In the genomic region with DNA sequence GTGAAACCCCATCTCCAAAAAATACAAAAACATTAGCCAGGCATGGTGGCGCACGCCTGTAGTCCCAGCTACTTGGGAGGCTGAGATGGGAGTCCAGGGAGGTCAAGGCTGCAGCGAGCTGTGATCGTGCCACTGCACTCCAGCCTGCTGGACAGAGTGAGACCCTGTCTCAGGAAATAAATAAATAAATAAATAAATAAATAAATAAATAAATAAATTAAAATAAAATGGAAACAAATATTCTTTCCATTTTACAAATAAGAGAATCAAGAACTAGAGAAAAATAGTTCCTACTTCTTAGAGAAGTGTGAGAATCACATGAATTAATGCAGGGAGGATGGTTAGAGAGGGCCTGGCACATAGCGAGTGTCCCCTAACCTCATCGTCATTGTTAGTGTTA, we compare ENCODE assay signal across 30 cellular contexts.
"Had no signal": no experiment of that assay in that cellular context is flagged by ENCODE, and none has a peak within 500 bp of the region (broad histone marks: within the 10 kb centered on the region; RNA-seq: fewer than 3 reads in every experiment).

No MANE protein-coding gene starts in this region.

- ATAC-seq: natural killer cell treated with Interleukin-12 subunit alpha and Interleukin-12 subunit beta and Interleukin-15 and Interleukin-18, amount 100 ng/mL, for 72 hours; psoas muscle; right cardiac atrium; right lobe of liver; stimulated activated effector memory CD8-positive, alpha-beta T cell treated with anti-CD3 and anti-CD28 coated beads, Interleukin-12 subunit alpha, Interleukin-12 subunit beta, amount 100 ng/mL, for 72 hours; stimulated activated naive B cell treated with anti-CD40 and anti-IgM and Interleukin-4, amounts not matched to agents 10 μg/mL and 1 μg/mL and 100 μg/mL, for 72 hours had no signal

- H3K4me3 Mint-ChIP-seq: natural killer cell treated with Interleukin-12 subunit alpha and Interleukin-12 subunit beta and Interleukin-15 and Interleukin-18, amount 100 ng/mL, for 72 hours; nephron progenitor cell; neural crest cell; stimulated activated effector memory CD8-positive, alpha-beta T cell treated with anti-CD3 and anti-CD28 coated beads, Interleukin-12 subunit alpha, Interleukin-12 subunit beta, amount 100 ng/mL, for 72 hours; stimulated activated naive B cell treated with anti-CD40 and anti-IgM and Interleukin-4, amounts not matched to agents 10 μg/mL and 1 μg/mL and 100 μg/mL, for 72 hours; stimulated activated naive CD8-positive, alpha-beta T cell treated with anti-CD3 and anti-CD28 coated beads, Interleukin-15, Interleukin-2, amounts not matched to agents 100 ng/mL and 50 ng/mL, for 24 hours had no signal

- H3K4me1 ChIP-seq: psoas muscle, right lobe of liver had no signal

- H3K9me3 Mint-ChIP-seq: natural killer cell treated with Interleukin-12 subunit alpha and Interleukin-12 subunit beta and Interleukin-15 and Interleukin-18, amount 100 ng/mL, for 72 hours; nephron progenitor cell; neural crest cell; stimulated activated effector memory CD8-positive, alpha-beta T cell treated with anti-CD3 and anti-CD28 coated beads, Interleukin-12 subunit alpha, Interleukin-12 subunit beta, amount 100 ng/mL, for 72 hours; stimulated activated naive B cell treated with anti-CD40 and anti-IgM and Interleukin-4, amounts not matched to agents 10 μg/mL and 1 μg/mL and 100 μg/mL, for 72 hours; stimulated activated naive CD8-positive, alpha-beta T cell treated with anti-CD3 and anti-CD28 coated beads, Interleukin-15, Interleukin-2, amounts not matched to agents 100 ng/mL and 50 ng/mL, for 24 hours had no signal

- H3K4me1 Mint-ChIP-seq: nephron progenitor cell; neural crest cell; stimulated activated effector memory CD8-positive, alpha-beta T cell treated with anti-CD3 and anti-CD28 coated beads, Interleukin-12 subunit alpha, Interleukin-12 subunit beta, amount 100 ng/mL, for 72 hours; stimulated activated naive B cell treated with anti-CD40 and anti-IgM and Interleukin-4, amounts not matched to agents 10 μg/mL and 1 μg/mL and 100 μg/mL, for 72 hours had no signal

- FAIRE-seq: small intestine, urothelium cell line had no signal

- H3K27me3 Mint-ChIP-seq: natural killer cell treated with Interleukin-12 subunit alpha and Interleukin-12 subunit beta and Interleukin-15 and Interleukin-18, amount 100 ng/mL, for 72 hours; progenitor cell of endocrine pancreas; stimulated activated naive B cell treated with anti-CD40 and anti-IgM and Interleukin-4, amounts not matched to agents 10 μg/mL and 1 μg/mL and 100 μg/mL, for 72 hours; stimulated activated naive CD8-positive, alpha-beta T cell treated with anti-CD3 and anti-CD28 coated beads, Interleukin-15, Interleukin-2, amounts not matched to agents 100 ng/mL and 50 ng/mL, for 24 hours had no signal

- H3K4me3 ChIP-seq: ovary, psoas muscle, right lobe of liver, sigmoid colon, stomach, thoracic aorta, thyroid gland, upper lobe of left lung, vagina had no signal

- DNase-seq: nephron progenitor cell; nucleus accumbens; ovary; posterior cingulate gyrus; psoas muscle; right cardiac atrium; right lobe of liver; sigmoid colon; small intestine; stimulated activated CD4-positive, alpha-beta T cell treated with anti-CD3 and anti-CD28 coated beads, Interleukin-15, amount 100 ng/mL, for 24 hours; stimulated activated CD4-positive, alpha-beta T cell treated with anti-CD3 and anti-CD28 coated beads, Interleukin-2, amount 100 ng/mL, for 24 hours; stimulated activated CD4-positive, alpha-beta T cell treated with anti-CD3 and anti-CD28 coated beads, Interleukin-2, amount 100 ng/mL, for 48 hours; stimulated activated CD4-positive, alpha-beta T cell treated with anti-CD3 and anti-CD28 coated beads, Interleukin-4, amount 100 ng/mL, for 24 hours; stimulated activated naive B cell treated with anti-CD40 and anti-IgM and Interleukin-4, amounts not matched to agents 10 μg/mL and 1 μg/mL and 100 μg/mL, for 72 hours; stimulated activated naive CD4-positive, alpha-beta T cell treated with Interleukin-2 at 50 U/mL for 16 hours; stomach; thyroid gland; trophoblast cell; upper lobe of left lung had no signal

- H3K9me3 ChIP-seq: neutrophil, ovary, psoas muscle, right lobe of liver, sigmoid colon, stomach, thoracic aorta, thyroid gland, tibial nerve, upper lobe of left lung, vagina had no signal

- H3K27ac Mint-ChIP-seq: natural killer cell treated with Interleukin-12 subunit alpha and Interleukin-12 subunit beta and Interleukin-15 and Interleukin-18, amount 100 ng/mL, for 72 hours; nephron progenitor cell; progenitor cell of endocrine pancreas; stimulated activated effector memory CD8-positive, alpha-beta T cell treated with anti-CD3 and anti-CD28 coated beads, Interleukin-12 subunit alpha, Interleukin-12 subunit beta, amount 100 ng/mL, for 72 hours; stimulated activated naive B cell treated with anti-CD40 and anti-IgM and Interleukin-4, amounts not matched to agents 10 μg/mL and 1 μg/mL and 100 μg/mL, for 72 hours; stimulated activated naive CD8-positive, alpha-beta T cell treated with anti-CD3 and anti-CD28 coated beads, Interleukin-15, Interleukin-2, amounts not matched to agents 100 ng/mL and 50 ng/mL, for 24 hours had no signal

- H3K36me3 ChIP-seq: neutrophil, ovary, right lobe of liver, sigmoid colon, stomach, thoracic aorta, thyroid gland, tibial nerve, upper lobe of left lung, vagina had no signal

- H3K27ac ChIP-seq: neutrophil, ovary, parathyroid adenoma, psoas muscle, right lobe of liver, sigmoid colon, stomach, thoracic aorta, thyroid gland, tibial nerve, upper lobe of left lung, vagina had no signal

- H3K36me3 Mint-ChIP-seq: natural killer cell treated with Interleukin-12 subunit alpha and Interleukin-12 subunit beta and Interleukin-15 and Interleukin-18, amount 100 ng/mL, for 72 hours; stimulated activated effector memory CD8-positive, alpha-beta T cell treated with anti-CD3 and anti-CD28 coated beads, Interleukin-12 subunit alpha, Interleukin-12 subunit beta, amount 100 ng/mL, for 72 hours; stimulated activated naive B cell treated with anti-CD40 and anti-IgM and Interleukin-4, amounts not matched to agents 10 μg/mL and 1 μg/mL and 100 μg/mL, for 72 hours had no signal

- H3K9ac ChIP-seq: parathyroid adenoma had no signal

- H3K27me3 ChIP-seq: ovary, right lobe of liver, sigmoid colon, stomach, thyroid gland, tibial nerve, upper lobe of left lung, vagina had no signal
